17 cellular contexts compared by ENCODE assay signal in genomic region chr3:51673802-51674654, GRCh38. TPM values are rescaled to one million over a fixed set of nuclear protein-coding genes. Genes with fewer than 3 reads are reported as not detected.
A peak's percentile ranks its signal among the peaks of the same experiment; 100 is the strongest.
DNase-seq lines count a peak whose midpoint lies in the region; ATAC-seq, FAIRE-seq and TF ChIP-seq lines count a peak whose summit lies in the region.
"Had no signal": no experiment of that assay in that cellular context is flagged by ENCODE, and none has a peak within 500 bp of the region (broad histone marks: within the 10 kb centered on the region; RNA-seq: fewer than 3 reads in every experiment).

No MANE protein-coding gene starts in this region.

- peaks cover 29% of the 10 kb centered on the region for H3K36me3 Mint-ChIP-seq in T-helper 1 cell treated with Interleukin-12 subunit alpha and Interleukin-12 subunit beta and Interleukin-4 antibody, amounts not matched to agents 30 μg/mL and 1 μg/mL, for 36 hours (ENCODE audit: low read depth)
- H3K36me3 Mint-ChIP-seq in HFFc6 (ENCODE audit: low read depth): 0 out of 2 replicates have a peak, but pooled peaks cover 5% of the 10 kb centered on the region
- peaks cover 6% of the 10 kb centered on the region for H3K36me3 Mint-ChIP-seq in neural crest cell (ENCODE audit: low read depth)

- no peak overlapping the region for H3K4me3 ChIP-seq in bronchial epithelial cell (ENCODE audit: low read depth, low read length)
- H3K4me3 ChIP-seq: lower lobe of right lung had no signal

- no peak for ATAC-seq in GM19328 (IDR thresholded peaks at IDR 0.05; ENCODE audit: unreplicated experiment)
- ATAC-seq: lower lobe of right lung, Panc1 had no signal

- DNase-seq in T-helper 1 cell: no peak
- DNase-seq in HFFc6: no peak
- no peak for DNase-seq in bronchial epithelial cell (ENCODE audit: low read depth)
- DNase-seq in neural crest cell (ENCODE audit: low read depth, low spot score): no peak
- no peak for DNase-seq in COLO829 (ENCODE audit: low spot score)
- DNase-seq in A172 (ENCODE audit: low spot score): no peak
- DNase-seq: activated CD8-positive, alpha-beta memory T cell treated with anti-CD3 and anti-CD28 coated beads, Interleukin-2, amount 50 U/mL, for 48 hours; brain microvascular endothelial cell; lower lobe of right lung; NCI-H1417 treated with DMSO at 0.1 percent for 48 hours; trophoblast cell had no signal

- peak; percentile 83 for FAIRE-seq in bronchial epithelial cell (lab: Jason Lieb, UNC)
- FAIRE-seq: A204.1, D721Med had no signal

- peak overlapping the region; percentile 82 for H3K4me3 Mint-ChIP-seq in T-helper 1 cell treated with Interleukin-12 subunit alpha and Interleukin-12 subunit beta and Interleukin-4 antibody, amounts not matched to agents 30 μg/mL and 1 μg/mL, for 36 hours
- H3K4me3 Mint-ChIP-seq in HFFc6: no peak overlapping the region
- peak overlapping the region; percentile 86 for H3K4me3 Mint-ChIP-seq in neural crest cell

- no peaks in the 10 kb centered on the region for H3K27me3 Mint-ChIP-seq in T-helper 1 cell treated with Interleukin-12 subunit alpha and Interleukin-12 subunit beta and Interleukin-4 antibody, amounts not matched to agents 30 μg/mL and 1 μg/mL, for 36 hours (ENCODE audit: low read depth)
- no peaks in the 10 kb centered on the region; the same call in none of the 2 replicates for H3K27me3 Mint-ChIP-seq in HFFc6 (ENCODE audit: insufficient read depth)
- peaks cover 2% of the 10 kb centered on the region for H3K27me3 Mint-ChIP-seq in neural crest cell (ENCODE audit: low read depth)

- H3K36me3 ChIP-seq in bronchial epithelial cell (ENCODE audit: control insufficient read depth, insufficient read depth, low read length): no peaks in the 10 kb centered on the region
- H3K36me3 ChIP-seq: brain microvascular endothelial cell had no signal

- no peaks in the 10 kb centered on the region for H3K9me3 Mint-ChIP-seq in T-helper 1 cell treated with Interleukin-12 subunit alpha and Interleukin-12 subunit beta and Interleukin-4 antibody, amounts not matched to agents 30 μg/mL and 1 μg/mL, for 36 hours
- no peaks in the 10 kb centered on the region for H3K9me3 Mint-ChIP-seq in HFFc6
- H3K9me3 Mint-ChIP-seq in neural crest cell: no peaks in the 10 kb centered on the region

- TF ChIP-seq CTCF in HFFc6 (IDR thresholded peaks at IDR 0.05): no peak
- no peak for TF ChIP-seq CTCF in bronchial epithelial cell (IDR thresholded peaks at IDR 0.05; ENCODE audit: insufficient read depth, low read length, severe bottlenecking)
- no peak for TF ChIP-seq CTCF in neural crest cell (conservative IDR thresholded peaks at IDR 0.05)

- peaks cover 74% of the 10 kb centered on the region for H3K4me1 Mint-ChIP-seq in T-helper 1 cell treated with Interleukin-12 subunit alpha and Interleukin-12 subunit beta and Interleukin-4 antibody, amounts not matched to agents 30 μg/mL and 1 μg/mL, for 36 hours (ENCODE audit: low read depth)
- H3K4me1 Mint-ChIP-seq in HFFc6 (ENCODE audit: low read depth) (peaks cover 53% of the 10 kb centered on the region), neural crest cell (peaks cover 36% of the 10 kb centered on the region)

- no peaks in the 10 kb centered on the region for H3K27me3 ChIP-seq in bronchial epithelial cell (ENCODE audit: control insufficient read depth, insufficient read depth, low read length)
- H3K27me3 ChIP-seq: brain microvascular endothelial cell had no signal

- H3K27ac Mint-ChIP-seq in T-helper 1 cell treated with Interleukin-12 subunit alpha and Interleukin-12 subunit beta and Interleukin-4 antibody, amounts not matched to agents 30 μg/mL and 1 μg/mL, for 36 hours: peak overlapping the region; percentile 82
- peak overlapping the region; percentile 77; the same call in 1 of the 2 replicates for H3K27ac Mint-ChIP-seq in HFFc6
- peak overlapping the region; percentile 40 for H3K27ac Mint-ChIP-seq in neural crest cell (ENCODE audit: unreplicated experiment)

RNA-seq across cellular contexts. Expression of gene TEX264, which starts 3.0 kb away (rescaled TPM):
- 10 to 100 TPM; 39.2 to 56.3 (median 42.2) TPM for total RNA-seq in HFFc6 (2021; fragmentation: NEBNext Ultra II Directional; extraction: Animal tissue kit (Norgen Biotek cat#: 25700))
- 36.1 and 52.9 TPM in 2 replicates for total RNA-seq in bronchial epithelial cell
- 20.8 and 23.2 TPM in 2 replicates for total RNA-seq in neural crest cell
- total RNA-seq in A172 (2014; rRNA removed; shearing (Covaris generic)): 65.4 and 75.5 TPM in 2 replicates

RNA-seq across cellular contexts. Expression of gene GRM2, which starts 32.8 kb away (rescaled TPM):
- under 1 TPM in 1 of 6 experiments, not detected in 5; 0.02 TPM for total RNA-seq in HFFc6 (2021; fragmentation: NEBNext Ultra II Directional; extraction: Animal tissue kit (Norgen Biotek cat#: 25700))
- total RNA-seq in bronchial epithelial cell (under 0.01 TPM in 2 replicates), neural crest cell (6.6 and 8.3 TPM in 2 replicates)
- total RNA-seq in A172 (2014; rRNA removed; shearing (Covaris generic)): not detected in 2 replicates
- total RNA-seq: osteoblast had no signal
